In the genomic region with DNA sequence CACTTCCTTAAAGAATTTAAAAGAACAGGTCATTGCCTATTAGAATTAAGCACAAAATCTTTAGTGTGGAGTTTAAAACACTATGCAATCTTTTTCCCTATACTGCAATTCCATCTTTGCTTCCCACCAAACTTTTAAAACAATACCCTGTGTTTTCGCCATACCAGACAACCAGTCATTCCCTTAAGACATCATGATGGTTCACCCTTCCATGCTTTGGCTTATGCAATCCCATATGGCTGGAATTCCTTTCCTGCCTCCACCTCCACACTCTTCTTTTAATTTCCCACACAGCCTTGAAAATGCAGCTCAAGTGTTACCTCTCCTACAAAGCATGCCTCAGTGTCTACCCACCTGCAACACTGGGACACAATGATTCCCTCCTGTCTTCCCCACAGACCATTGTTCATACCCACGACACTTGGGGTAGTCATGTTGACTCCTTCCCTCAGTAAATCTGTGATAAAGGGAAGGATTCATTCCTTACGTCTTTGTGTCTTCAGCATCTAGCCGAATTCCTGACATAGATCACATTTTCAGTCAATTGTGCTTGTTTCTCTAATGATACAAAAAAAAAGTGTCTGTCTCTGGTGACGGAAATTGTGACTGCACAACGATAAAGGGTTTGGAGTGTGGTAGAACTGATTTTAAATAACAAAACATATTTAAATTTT, we compare ENCODE assay signal across 1 cellular context.
TF ChIP-seq lines count a peak whose summit lies in the region.

No MANE protein-coding gene starts in this region.

TF ChIP-seq in GM23338, 12 proteins besides CTCF, POLR2A, EP300 and RAD21 (continued from another document):
- TF ChIP-seq, protein P1, sequence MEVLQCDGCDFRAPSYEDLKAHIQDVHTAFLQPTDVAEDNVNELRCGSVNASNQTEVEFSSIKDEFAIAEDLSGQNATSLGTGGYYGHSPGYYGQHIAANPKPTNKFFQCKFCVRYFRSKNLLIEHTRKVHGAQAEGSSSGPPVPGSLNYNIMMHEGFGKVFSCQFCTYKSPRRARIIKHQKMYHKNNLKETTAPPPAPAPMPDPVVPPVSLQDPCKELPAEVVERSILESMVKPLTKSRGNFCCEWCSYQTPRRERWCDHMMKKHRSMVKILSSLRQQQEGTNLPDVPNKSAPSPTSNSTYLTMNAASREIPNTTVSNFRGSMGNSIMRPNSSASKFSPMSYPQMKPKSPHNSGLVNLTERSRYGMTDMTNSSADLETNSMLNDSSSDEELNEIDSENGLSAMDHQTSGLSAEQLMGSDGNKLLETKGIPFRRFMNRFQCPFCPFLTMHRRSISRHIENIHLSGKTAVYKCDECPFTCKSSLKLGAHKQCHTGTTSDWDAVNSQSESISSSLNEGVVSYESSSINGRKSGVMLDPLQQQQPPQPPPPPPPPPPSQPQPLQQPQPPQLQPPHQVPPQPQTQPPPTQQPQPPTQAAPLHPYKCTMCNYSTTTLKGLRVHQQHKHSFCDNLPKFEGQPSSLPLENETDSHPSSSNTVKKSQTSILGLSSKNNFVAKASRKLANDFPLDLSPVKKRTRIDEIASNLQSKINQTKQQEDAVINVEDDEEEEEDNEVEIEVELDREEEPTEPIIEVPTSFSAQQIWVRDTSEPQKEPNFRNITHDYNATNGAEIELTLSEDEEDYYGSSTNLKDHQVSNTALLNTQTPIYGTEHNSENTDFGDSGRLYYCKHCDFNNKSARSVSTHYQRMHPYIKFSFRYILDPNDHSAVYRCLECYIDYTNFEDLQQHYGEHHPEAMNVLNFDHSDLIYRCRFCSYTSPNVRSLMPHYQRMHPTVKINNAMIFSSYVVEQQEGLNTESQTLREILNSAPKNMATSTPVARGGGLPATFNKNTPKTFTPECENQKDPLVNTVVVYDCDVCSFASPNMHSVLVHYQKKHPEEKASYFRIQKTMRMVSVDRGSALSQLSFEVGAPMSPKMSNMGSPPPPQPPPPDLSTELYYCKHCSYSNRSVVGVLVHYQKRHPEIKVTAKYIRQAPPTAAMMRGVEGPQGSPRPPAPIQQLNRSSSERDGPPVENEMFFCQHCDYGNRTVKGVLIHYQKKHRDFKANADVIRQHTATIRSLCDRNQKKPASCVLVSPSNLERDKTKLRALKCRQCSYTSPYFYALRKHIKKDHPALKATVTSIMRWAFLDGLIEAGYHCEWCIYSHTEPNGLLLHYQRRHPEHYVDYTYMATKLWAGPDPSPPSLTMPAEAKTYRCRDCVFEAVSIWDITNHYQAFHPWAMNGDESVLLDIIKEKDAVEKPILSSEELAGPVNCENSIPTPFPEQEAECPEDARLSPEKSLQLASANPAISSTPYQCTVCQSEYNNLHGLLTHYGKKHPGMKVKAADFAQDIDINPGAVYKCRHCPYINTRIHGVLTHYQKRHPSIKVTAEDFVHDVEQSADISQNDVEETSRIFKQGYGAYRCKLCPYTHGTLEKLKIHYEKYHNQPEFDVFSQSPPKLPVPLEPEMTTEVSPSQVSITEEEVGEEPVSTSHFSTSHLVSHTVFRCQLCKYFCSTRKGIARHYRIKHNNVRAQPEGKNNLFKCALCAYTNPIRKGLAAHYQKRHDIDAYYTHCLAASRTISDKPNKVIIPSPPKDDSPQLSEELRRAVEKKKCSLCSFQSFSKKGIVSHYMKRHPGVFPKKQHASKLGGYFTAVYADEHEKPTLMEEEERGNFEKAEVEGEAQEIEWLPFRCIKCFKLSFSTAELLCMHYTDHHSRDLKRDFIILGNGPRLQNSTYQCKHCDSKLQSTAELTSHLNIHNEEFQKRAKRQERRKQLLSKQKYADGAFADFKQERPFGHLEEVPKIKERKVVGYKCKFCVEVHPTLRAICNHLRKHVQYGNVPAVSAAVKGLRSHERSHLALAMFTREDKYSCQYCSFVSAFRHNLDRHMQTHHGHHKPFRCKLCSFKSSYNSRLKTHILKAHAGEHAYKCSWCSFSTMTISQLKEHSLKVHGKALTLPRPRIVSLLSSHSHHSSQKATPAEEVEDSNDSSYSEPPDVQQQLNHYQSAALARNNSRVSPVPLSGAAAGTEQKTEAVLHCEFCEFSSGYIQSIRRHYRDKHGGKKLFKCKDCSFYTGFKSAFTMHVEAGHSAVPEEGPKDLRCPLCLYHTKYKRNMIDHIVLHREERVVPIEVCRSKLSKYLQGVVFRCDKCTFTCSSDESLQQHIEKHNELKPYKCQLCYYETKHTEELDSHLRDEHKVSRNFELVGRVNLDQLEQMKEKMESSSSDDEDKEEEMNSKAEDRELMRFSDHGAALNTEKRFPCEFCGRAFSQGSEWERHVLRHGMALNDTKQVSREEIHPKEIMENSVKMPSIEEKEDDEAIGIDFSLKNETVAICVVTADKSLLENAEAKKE (CRISPR knock-in tag; IDR thresholded peaks at IDR 0.05): no peak
- no peak for TF ChIP-seq STAT1 (IDR thresholded peaks at IDR 0.05; ENCODE audit: unreplicated experiment)
- TF ChIP-seq EZH2 (IDR thresholded peaks at IDR 0.05; ENCODE audit: low read depth, unreplicated experiment): no peak
- TF ChIP-seq CREB1 (CRISPR knock-in tag; IDR thresholded peaks at IDR 0.05; ENCODE audit: low read depth): no peak
- TF ChIP-seq NANOG (IDR thresholded peaks at IDR 0.05; ENCODE audit: borderline replicate concordance): no peak
- TF ChIP-seq EZH2phosphoT487 (IDR thresholded peaks at IDR 0.05; ENCODE audit: unreplicated experiment): no peak
- TF ChIP-seq, protein P2, sequence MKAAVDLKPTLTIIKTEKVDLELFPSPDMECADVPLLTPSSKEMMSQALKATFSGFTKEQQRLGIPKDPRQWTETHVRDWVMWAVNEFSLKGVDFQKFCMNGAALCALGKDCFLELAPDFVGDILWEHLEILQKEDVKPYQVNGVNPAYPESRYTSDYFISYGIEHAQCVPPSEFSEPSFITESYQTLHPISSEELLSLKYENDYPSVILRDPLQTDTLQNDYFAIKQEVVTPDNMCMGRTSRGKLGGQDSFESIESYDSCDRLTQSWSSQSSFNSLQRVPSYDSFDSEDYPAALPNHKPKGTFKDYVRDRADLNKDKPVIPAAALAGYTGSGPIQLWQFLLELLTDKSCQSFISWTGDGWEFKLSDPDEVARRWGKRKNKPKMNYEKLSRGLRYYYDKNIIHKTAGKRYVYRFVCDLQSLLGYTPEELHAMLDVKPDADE (IDR thresholded peaks at IDR 0.05): no peak
- TF ChIP-seq, protein P3, sequence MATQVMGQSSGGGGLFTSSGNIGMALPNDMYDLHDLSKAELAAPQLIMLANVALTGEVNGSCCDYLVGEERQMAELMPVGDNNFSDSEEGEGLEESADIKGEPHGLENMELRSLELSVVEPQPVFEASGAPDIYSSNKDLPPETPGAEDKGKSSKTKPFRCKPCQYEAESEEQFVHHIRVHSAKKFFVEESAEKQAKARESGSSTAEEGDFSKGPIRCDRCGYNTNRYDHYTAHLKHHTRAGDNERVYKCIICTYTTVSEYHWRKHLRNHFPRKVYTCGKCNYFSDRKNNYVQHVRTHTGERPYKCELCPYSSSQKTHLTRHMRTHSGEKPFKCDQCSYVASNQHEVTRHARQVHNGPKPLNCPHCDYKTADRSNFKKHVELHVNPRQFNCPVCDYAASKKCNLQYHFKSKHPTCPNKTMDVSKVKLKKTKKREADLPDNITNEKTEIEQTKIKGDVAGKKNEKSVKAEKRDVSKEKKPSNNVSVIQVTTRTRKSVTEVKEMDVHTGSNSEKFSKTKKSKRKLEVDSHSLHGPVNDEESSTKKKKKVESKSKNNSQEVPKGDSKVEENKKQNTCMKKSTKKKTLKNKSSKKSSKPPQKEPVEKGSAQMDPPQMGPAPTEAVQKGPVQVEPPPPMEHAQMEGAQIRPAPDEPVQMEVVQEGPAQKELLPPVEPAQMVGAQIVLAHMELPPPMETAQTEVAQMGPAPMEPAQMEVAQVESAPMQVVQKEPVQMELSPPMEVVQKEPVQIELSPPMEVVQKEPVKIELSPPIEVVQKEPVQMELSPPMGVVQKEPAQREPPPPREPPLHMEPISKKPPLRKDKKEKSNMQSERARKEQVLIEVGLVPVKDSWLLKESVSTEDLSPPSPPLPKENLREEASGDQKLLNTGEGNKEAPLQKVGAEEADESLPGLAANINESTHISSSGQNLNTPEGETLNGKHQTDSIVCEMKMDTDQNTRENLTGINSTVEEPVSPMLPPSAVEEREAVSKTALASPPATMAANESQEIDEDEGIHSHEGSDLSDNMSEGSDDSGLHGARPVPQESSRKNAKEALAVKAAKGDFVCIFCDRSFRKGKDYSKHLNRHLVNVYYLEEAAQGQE (IDR thresholded peaks at IDR 0.05; ENCODE audit: unreplicated experiment): no peak
- TF ChIP-seq JUNB (IDR thresholded peaks at IDR 0.05; ENCODE audit: unreplicated experiment): no peak
- TF ChIP-seq ZNF331 (CRISPR knock-in tag; IDR thresholded peaks at IDR 0.05; ENCODE audit: low read depth): no peak
- no peak for TF ChIP-seq ZNF114 (CRISPR knock-in tag; IDR thresholded peaks at IDR 0.05)
